Comparison of ENCODE assay signal across 27 cellular contexts in genomic region chr22:42001127-42001526, GRCh38. TPM values are rescaled to one million over a fixed set of nuclear protein-coding genes. Genes with fewer than 3 reads are reported as not detected.
DNase-seq lines count a peak whose midpoint lies in the region; ATAC-seq and TF ChIP-seq lines count a peak whose summit lies in the region.
"Had no signal": no experiment of that assay in that cellular context is flagged by ENCODE, and none has a peak within 500 bp of the region (broad histone marks: within the 10 kb centered on the region; RNA-seq: fewer than 3 reads in every experiment).

No MANE protein-coding gene starts in this region.

- CTCF ChIA-PET in activated CD4-positive, alpha-beta T cell treated with anti-CD3 and anti-CD28 coated beads, Interleukin-2, amount 10 ng/mL, durations not matched to agents 7 days and 5 days (lab: Charles Lee): interaction anchor here (1.3 kb wide), 1 partner anchor 89 kb away, joined by 4 read pairs; the partner anchor contains the start of gene NDUFA6
- CTCF ChIA-PET in OCI-LY7 (lab: Charles Lee; ENCODE audit: unreplicated experiment): no interaction called here

- H2BK12ac ChIP-seq in H9 (ENCODE audit: insufficient read length, low read depth, low read length) (no peak overlapping the region), trophoblast cell (ENCODE audit: low read length) (no peak overlapping the region)

- peaks cover 0 to 4% (median under 1%) of the 10 kb centered on the region in 3 experiments; a peak in 6 of 7 replicates for H3K36me3 Mint-ChIP-seq in H9 (ENCODE audit: insufficient read depth in 1 of 3, low read depth in 3 of 3)
- H3K36me3 Mint-ChIP-seq in activated CD4-positive, alpha-beta T cell treated with anti-CD3 and anti-CD28 coated beads, Interleukin-2, amount 10 ng/mL, durations not matched to agents 7 days and 5 days (ENCODE audit: low read depth): peaks cover 8% of the 10 kb centered on the region

- no peak overlapping the region for H3K27ac Mint-ChIP-seq in H9
- H3K27ac Mint-ChIP-seq in activated CD4-positive, alpha-beta T cell treated with anti-CD3 and anti-CD28 coated beads, Interleukin-2, amount 10 ng/mL, durations not matched to agents 7 days and 5 days: no peak overlapping the region
- H3K27ac Mint-ChIP-seq: activated naive CD8-positive, alpha-beta T cell treated with anti-CD3 and anti-CD28 coated beads, Interleukin-2, amount 10 ng/mL, durations not matched to agents 7 days and 5 days had no signal

- no peak for DNase-seq in H9
- DNase-seq in SK-N-DZ (ENCODE audit: low spot score): peak; percentile 42
- no peak for DNase-seq in epithelial cell of prostate (ENCODE audit: low read depth, low spot score)
- DNase-seq in trophoblast cell: peak in 1 of 2 donors; percentile 27
- DNase-seq in activated CD4-positive, alpha-beta T cell treated with anti-CD3 and anti-CD28 coated beads, Interleukin-2, amount 10 ng/mL, durations not matched to agents 7 days and 5 days: no peak
- no peak for DNase-seq in globus pallidus (ENCODE audit: low spot score)
- no peak for DNase-seq in OCI-LY7 (ENCODE audit: low spot score)
- DNase-seq: activated CD4-positive, alpha-beta T cell treated with anti-CD3 and anti-CD28 coated beads, Interleukin-2, amount 50 U/mL, for 48 hours; activated CD4-positive, CD25-positive, alpha-beta regulatory T cell; activated effector memory CD4-positive, alpha-beta T cell treated with Interleukin-2 at 50 U/mL for 16 hours; activated naive CD8-positive, alpha-beta T cell treated with anti-CD3 and anti-CD28 coated beads, Interleukin-2, amount 10 ng/mL, durations not matched to agents 7 days and 5 days; Calu3; gastrocnemius medialis; NCI-H1092; NCI-H187 treated with DMSO at 0.1 percent for 48 hours; NCI-H69; OCI-M1; right lobe of liver; Right ventricle myocardium superior; stimulated activated CD4-positive, alpha-beta T cell treated with anti-CD3 and anti-CD28 coated beads, Interleukin-4, amount 100 ng/mL, for 4 hours; stimulated activated naive CD8-positive, alpha-beta T cell treated with anti-CD3 and anti-CD28 coated beads, Interleukin-15, Interleukin-2, amounts not matched to agents 100 U/mL and 50 U/mL, for 24 hours; T1000 had no signal

- ATAC-seq in HG03135 (IDR thresholded peaks at IDR 0.05; ENCODE audit: unreplicated experiment): no peak
- ATAC-seq: gastrocnemius medialis; HepG2; right lobe of liver; stimulated activated naive CD8-positive, alpha-beta T cell treated with anti-CD3 and anti-CD28 coated beads, Interleukin-15, Interleukin-2, amounts not matched to agents 100 U/mL and 50 U/mL, for 24 hours had no signal

- no peak overlapping the region for H3K56ac ChIP-seq in H9 (ENCODE audit: insufficient read length, low read depth, low read length)

- no peak overlapping the region for H3K27ac ChIP-seq in H9 (ENCODE audit: insufficient read length, low read depth, low read length)
- peak overlapping the region; percentile 10 for H3K27ac ChIP-seq in epithelial cell of prostate
- H3K27ac ChIP-seq in trophoblast cell (ENCODE audit: low read depth, low read length): no peak overlapping the region
- H3K27ac ChIP-seq in OCI-LY7 (ENCODE audit: low read depth, low read length, poor library complexity, severe bottlenecking): no peak overlapping the region
- H3K27ac ChIP-seq: C4-2B, gastrocnemius medialis, right lobe of liver had no signal

- TF ChIP-seq CTCF in H9 (conservative IDR thresholded peaks at IDR 0.05): no peak
- TF ChIP-seq CTCF in OCI-LY7 (conservative IDR thresholded peaks at IDR 0.05; ENCODE audit: low read length): no peak

- H3K79me1 ChIP-seq in H9 (ENCODE audit: insufficient read depth, low read depth, low read length, poor library complexity, severe bottlenecking) (no peaks in the 10 kb centered on the region), trophoblast cell (ENCODE audit: low read length) (no peaks in the 10 kb centered on the region)

- H3K27me3 ChIP-seq in H9 (ENCODE audit: insufficient read depth, low read length): no peaks in the 10 kb centered on the region
- no peaks in the 10 kb centered on the region for H3K27me3 ChIP-seq in trophoblast cell (ENCODE audit: insufficient read depth, low read length)
- H3K27me3 ChIP-seq: right lobe of liver had no signal

- H4K5ac ChIP-seq in H9 (ENCODE audit: insufficient read length, low read depth, low read length): peak overlapping the region; percentile 41

- POLR2A ChIA-PET in activated CD4-positive, alpha-beta T cell treated with anti-CD3 and anti-CD28 coated beads, Interleukin-2, amount 10 ng/mL, durations not matched to agents 7 days and 5 days (lab: Charles Lee): no interaction called here
- POLR2A ChIA-PET in OCI-LY7 (lab: Charles Lee): interaction anchor here (0.5 kb wide), 1 partner anchor 76 kb away, joined by 3 read pairs; no protein-coding TSS in a partner anchor

- H3K79me2 ChIP-seq in H9 (ENCODE audit: insufficient read depth, low read length) (no peaks in the 10 kb centered on the region), trophoblast cell (ENCODE audit: control insufficient read depth, insufficient read depth, low read length, poor library complexity) (no peaks in the 10 kb centered on the region), OCI-LY7 (ENCODE audit: insufficient read depth, low read depth, low read length) (no peaks in the 10 kb centered on the region)

- no peak overlapping the region for H3K23ac ChIP-seq in H9 (ENCODE audit: insufficient read length, low read depth, low read length)
- H3K23ac ChIP-seq in trophoblast cell (ENCODE audit: low read length): peak overlapping the region; percentile 9

- H3K9me2 ChIP-seq in OCI-LY7 (ENCODE audit: insufficient read depth, low read length): no peaks in the 10 kb centered on the region

- intact Hi-C loops in OCI-LY7 (cut with micrococcal nuclease; ENCODE audit: unreplicated experiment): no loop called here

- H3T11ph ChIP-seq in H9 (ENCODE audit: low read length): no peak overlapping the region

- H3K4ac ChIP-seq in H9 (ENCODE audit: low read depth, low read length) (no peak overlapping the region), trophoblast cell (ENCODE audit: low read depth, low read length) (no peak overlapping the region)

- no CpG with 5 or more reads among the region's 8 CpGs for WGBS in H9 (ENCODE audit: extremely low coverage, insufficient read length, low lambda C conversion rate)
- no CpG with 5 or more reads among the region's 8 CpGs for WGBS in trophoblast cell (ENCODE audit: extremely low coverage, insufficient coverage, insufficient read length)

- no peaks in the 10 kb centered on the region for H3K4me1 ChIP-seq in H9 (ENCODE audit: insufficient read depth, low read length)
- H3K4me1 ChIP-seq in trophoblast cell (ENCODE audit: control insufficient read depth in 1 of 2, insufficient read depth in 2 of 2, low read length in 2 of 2): no peaks in the 10 kb centered on the region
- H3K4me1 ChIP-seq in OCI-LY7 (ENCODE audit: insufficient read depth, low read length, poor library complexity, severe bottlenecking): peaks cover 8% of the 10 kb centered on the region
- H3K4me1 ChIP-seq: gastrocnemius medialis had no signal

- H4K20me1 ChIP-seq in H9 (ENCODE audit: control insufficient read depth, insufficient read depth, insufficient read length) (no peaks in the 10 kb centered on the region), OCI-LY7 (ENCODE audit: insufficient read depth, low read length) (no peaks in the 10 kb centered on the region)

- H3K9ac ChIP-seq in H9 (ENCODE audit: extremely low read depth, insufficient read length, low read length): no peak overlapping the region
- H3K9ac ChIP-seq in trophoblast cell (ENCODE audit: low read length): no peak overlapping the region

- H3K4me2 ChIP-seq in H9 (ENCODE audit: insufficient read depth, insufficient read length, low read length): no peak overlapping the region
- no peak overlapping the region for H3K4me2 ChIP-seq in trophoblast cell (ENCODE audit: low read length)
- no peak overlapping the region for H3K4me2 ChIP-seq in OCI-LY7 (ENCODE audit: low read length)

- no TSS peak for BruUV-seq in OCI-LY7 (replicated peaks; lab: Mats Ljungman, UMichigan)

- H4K12ac ChIP-seq in trophoblast cell (ENCODE audit: low read depth, low read length): no peak overlapping the region

- no peak overlapping the region for H3K4me3 ChIP-seq in trophoblast cell (ENCODE audit: low read depth, low read length)
- H3K4me3 ChIP-seq in OCI-LY7 (ENCODE audit: low read depth, low read length, poor library complexity, severe bottlenecking): no peak overlapping the region
- H3K4me3 ChIP-seq: gastrocnemius medialis, lung, right lobe of liver had no signal

- no peak overlapping the region for H3K4me3 Mint-ChIP-seq in H9
- H3K4me3 Mint-ChIP-seq in activated CD4-positive, alpha-beta T cell treated with anti-CD3 and anti-CD28 coated beads, Interleukin-2, amount 10 ng/mL, durations not matched to agents 7 days and 5 days: no peak overlapping the region
- H3K4me3 Mint-ChIP-seq: activated naive CD8-positive, alpha-beta T cell treated with anti-CD3 and anti-CD28 coated beads, Interleukin-2, amount 10 ng/mL, durations not matched to agents 7 days and 5 days had no signal

- H3K27me3 Mint-ChIP-seq in H9 (ENCODE audit: low read depth): peaks cover 43% of the 10 kb centered on the region
- H3K27me3 Mint-ChIP-seq in activated CD4-positive, alpha-beta T cell treated with anti-CD3 and anti-CD28 coated beads, Interleukin-2, amount 10 ng/mL, durations not matched to agents 7 days and 5 days: peaks cover 9% of the 10 kb centered on the region

- H2BK5ac ChIP-seq in H9 (ENCODE audit: insufficient read length, low read length) (no peak overlapping the region), trophoblast cell (ENCODE audit: low read depth, low read length, poor library complexity) (no peak overlapping the region)

- H2BK120ac ChIP-seq in H9 (ENCODE audit: low read depth, low read length, poor library complexity, severe bottlenecking) (no peak overlapping the region), trophoblast cell (ENCODE audit: insufficient read depth, low read length, poor library complexity) (no peak overlapping the region)

- no peaks in the 10 kb centered on the region; a peak in 1 of 5 replicates for H3K9me3 Mint-ChIP-seq in H9
- H3K9me3 Mint-ChIP-seq in activated CD4-positive, alpha-beta T cell treated with anti-CD3 and anti-CD28 coated beads, Interleukin-2, amount 10 ng/mL, durations not matched to agents 7 days and 5 days: peaks cover 18% of the 10 kb centered on the region

- H3K36me3 ChIP-seq in trophoblast cell (ENCODE audit: control insufficient read depth in 1 of 2, insufficient read depth in 2 of 2, low read length in 2 of 2): no peaks in the 10 kb centered on the region
- no peaks in the 10 kb centered on the region for H3K36me3 ChIP-seq in OCI-LY7 (ENCODE audit: insufficient read depth, low read length)
- H3K36me3 ChIP-seq: gastrocnemius medialis, right lobe of liver had no signal

- H3K14ac ChIP-seq in H9 (ENCODE audit: insufficient read depth, low read length): no peak overlapping the region
- H3K14ac ChIP-seq in trophoblast cell (ENCODE audit: low read length): no peak overlapping the region

- H3K4me1 Mint-ChIP-seq in H9: peaks cover 6% of the 10 kb centered on the region in 2 experiments; a peak in 3 of 4 replicates
- peaks cover 18% of the 10 kb centered on the region for H3K4me1 Mint-ChIP-seq in activated CD4-positive, alpha-beta T cell treated with anti-CD3 and anti-CD28 coated beads, Interleukin-2, amount 10 ng/mL, durations not matched to agents 7 days and 5 days

- H3K18ac ChIP-seq in H9 (ENCODE audit: insufficient read length, low read depth, low read length) (no peak overlapping the region), trophoblast cell (ENCODE audit: low read length) (no peak overlapping the region)

- H2BK15ac ChIP-seq in H9 (ENCODE audit: low read depth, low read length): no peak overlapping the region

- no peaks in the 10 kb centered on the region for H3K23me2 ChIP-seq in H9 (ENCODE audit: insufficient read length, low read depth, low read length, poor library complexity, severe bottlenecking)

- H3K9me3 ChIP-seq in H9 (ENCODE audit: control insufficient read depth, low read depth, low read length): no peaks in the 10 kb centered on the region
- H3K9me3 ChIP-seq in trophoblast cell (ENCODE audit: insufficient read depth, low read depth, low read length): no peaks in the 10 kb centered on the region
- H3K9me3 ChIP-seq in OCI-LY7 (ENCODE audit: low read length): no peaks in the 10 kb centered on the region
- H3K9me3 ChIP-seq: gastrocnemius medialis, right lobe of liver had no signal

- H2AK5ac ChIP-seq in H9 (ENCODE audit: insufficient read length, low read length) (no peak overlapping the region), trophoblast cell (ENCODE audit: low read length) (no peak overlapping the region)

- no peak overlapping the region for H2BK20ac ChIP-seq in H9 (ENCODE audit: low read depth, low read length, poor library complexity, severe bottlenecking)

- H4K91ac ChIP-seq in H9 (ENCODE audit: insufficient read length, low read depth, low read length) (no peak overlapping the region), trophoblast cell (ENCODE audit: low read depth, low read length) (no peak overlapping the region)

- H4K8ac ChIP-seq in H9 (replicated peaks; ENCODE audit: insufficient read length, low read depth, low read length) (no peak overlapping the region), trophoblast cell (ENCODE audit: low read depth, low read length) (no peak overlapping the region)

- H2AFZ ChIP-seq in H9 (ENCODE audit: low read length) (no peak overlapping the region), trophoblast cell (ENCODE audit: insufficient read depth, low read length, poor library complexity) (no peak overlapping the region), OCI-LY7 (ENCODE audit: low read length) (no peak overlapping the region)

RNA-seq across cellular contexts. Expression of gene WBP2NL, which starts 2.5 kb away (rescaled TPM):
- 0.22 TPM in 1 of 2 replicates, not detected in the other for total RNA-seq in H9 (2021)
- polyA plus RNA-seq in SK-N-DZ (2014; cell fraction: cytosol; rRNA removed): not detected in 2 replicates
- polyA plus RNA-seq in SK-N-DZ (2014; cell fraction: nucleus; rRNA removed): not detected in 2 replicates
- not detected in 2 replicates for polyA plus RNA-seq in trophoblast cell (2013)
- total RNA-seq in activated CD4-positive, alpha-beta T cell treated with anti-CD3 and anti-CD28 coated beads, Interleukin-2, amount 10 ng/mL, durations not matched to agents 7 days and 5 days: 1 to 10 TPM; 1.5 to 1.6 TPM
- total RNA-seq in OCI-LY7 (2014; rRNA removed; shearing (Covaris generic)): 1.9 and 2.2 TPM in 2 replicates
- 0.94 and 1.1 TPM in 2 replicates for total RNA-seq in OCI-LY7 (2022)
- total RNA-seq: HepG2 had no signal
- polyA plus RNA-seq: HepG2, neural cell had no signal

RNA-seq across cellular contexts. Expression of gene SEPTIN3, which starts 31.9 kb away (rescaled TPM):
- total RNA-seq in H9 (2021): 32.4 and 33.3 TPM in 2 replicates
- 46.1 and 48.4 TPM in 2 replicates for polyA plus RNA-seq in SK-N-DZ (2014; cell fraction: cytosol; rRNA removed)
- 22.6 and 39.4 TPM in 2 replicates for polyA plus RNA-seq in SK-N-DZ (2014; cell fraction: nucleus; rRNA removed)
- 4.4 TPM in 2 replicates for polyA plus RNA-seq in trophoblast cell (2013)
- total RNA-seq in activated CD4-positive, alpha-beta T cell treated with anti-CD3 and anti-CD28 coated beads, Interleukin-2, amount 10 ng/mL, durations not matched to agents 7 days and 5 days: 1 to 10 TPM; 1.4 to 1.6 TPM
- 0.46 and 1.1 TPM in 2 replicates for total RNA-seq in OCI-LY7 (2014; rRNA removed; shearing (Covaris generic))
- total RNA-seq in OCI-LY7 (2022): 1.9 and 2.1 TPM in 2 replicates
- total RNA-seq: HepG2 had no signal

RNA-seq across cellular contexts. Expression of gene CENPM, which starts 54.2 kb away (rescaled TPM):
- 36.5 and 37.2 TPM in 2 replicates for total RNA-seq in H9 (2021)
- polyA plus RNA-seq in SK-N-DZ (2014; cell fraction: cytosol; rRNA removed): 65.8 and 72.3 TPM in 2 replicates
- 75.6 and 76.1 TPM in 2 replicates for polyA plus RNA-seq in SK-N-DZ (2014; cell fraction: nucleus; rRNA removed)
- 17.4 and 17.7 TPM in 2 replicates for polyA plus RNA-seq in trophoblast cell (2013)
- 10 to 100 TPM; 76.6 to 92.0 TPM for total RNA-seq in activated CD4-positive, alpha-beta T cell treated with anti-CD3 and anti-CD28 coated beads, Interleukin-2, amount 10 ng/mL, durations not matched to agents 7 days and 5 days
- total RNA-seq in OCI-LY7 (2014; rRNA removed; shearing (Covaris generic)): 347 and 354 TPM in 2 replicates
- 189 and 217 TPM in 2 replicates for total RNA-seq in OCI-LY7 (2022)

Comparison
In these comparisons a context has a peak if more than half of its experiments do, and no peak if none do; other contexts are left out.
1. RNA of gene SEPTIN3, which starts 31.9 kb away (total RNA-seq): 32.4 to 33.3 TPM in H9; 0.46 to 2.1 TPM in OCI-LY7 and 1.4 to 1.6 TPM in activated CD4-positive, alpha-beta T cell treated with anti-CD3 and anti-CD28 coated beads, Interleukin-2, amount 10 ng/mL, durations not matched to agents 7 days and 5 days; every median in the first group is over 10 times any median in the second.